ENCODE assay signal across 1 cellular context in the genomic region with DNA sequence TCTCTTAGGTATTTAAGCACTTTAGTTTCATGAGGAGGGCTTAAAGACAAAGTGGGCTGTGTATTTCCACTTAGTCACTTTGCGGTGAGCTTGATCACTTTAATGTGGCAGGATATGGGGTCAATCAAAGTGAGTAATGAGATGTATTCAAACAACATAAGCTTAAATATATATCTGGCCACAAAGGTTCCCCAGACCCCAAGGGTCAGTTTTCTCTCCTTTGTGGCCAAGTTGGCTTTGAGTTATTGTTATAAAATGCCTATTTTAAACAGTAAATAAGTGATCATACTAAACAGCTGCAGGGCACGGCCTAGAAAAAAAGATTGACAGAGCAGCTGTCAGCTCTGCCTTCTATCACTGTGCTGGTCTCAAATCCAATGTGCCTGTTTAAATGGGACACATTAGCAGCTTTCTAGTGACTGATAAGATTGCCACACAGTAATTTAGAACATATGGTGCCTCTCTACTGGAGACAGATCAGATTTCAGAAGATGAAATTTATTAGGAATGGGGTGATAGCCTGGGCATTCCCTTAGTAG.
TF ChIP-seq lines count a peak whose summit lies in the region.

No MANE protein-coding gene starts in this region.

TF ChIP-seq in HEK293, 187 proteins besides CTCF, POLR2A, EP300 and RAD21 (continued from another document):
- TF ChIP-seq, protein P1, sequence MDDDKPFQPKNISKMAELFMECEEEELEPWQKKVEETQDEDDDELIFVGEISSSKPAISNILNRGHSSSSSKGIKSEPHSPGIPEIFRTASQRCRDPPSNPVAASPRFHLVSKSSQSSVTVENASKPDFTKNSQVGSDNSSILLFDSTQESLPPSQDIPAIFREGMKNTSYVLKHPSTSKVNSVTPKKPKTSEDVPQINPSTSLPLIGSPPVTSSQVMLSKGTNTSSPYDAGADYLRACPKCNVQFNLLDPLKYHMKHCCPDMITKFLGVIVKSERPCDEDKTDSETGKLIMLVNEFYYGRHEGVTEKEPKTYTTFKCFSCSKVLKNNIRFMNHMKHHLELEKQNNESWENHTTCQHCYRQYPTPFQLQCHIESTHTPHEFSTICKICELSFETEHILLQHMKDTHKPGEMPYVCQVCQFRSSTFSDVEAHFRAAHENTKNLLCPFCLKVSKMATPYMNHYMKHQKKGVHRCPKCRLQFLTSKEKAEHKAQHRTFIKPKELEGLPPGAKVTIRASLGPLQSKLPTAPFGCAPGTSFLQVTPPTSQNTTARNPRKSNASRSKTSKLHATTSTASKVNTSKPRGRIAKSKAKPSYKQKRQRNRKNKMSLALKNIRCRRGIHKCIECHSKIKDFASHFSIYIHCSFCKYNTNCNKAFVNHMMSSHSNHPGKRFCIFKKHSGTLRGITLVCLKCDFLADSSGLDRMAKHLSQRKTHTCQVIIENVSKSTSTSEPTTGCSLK (tag by site-specific recombination; IDR thresholded peaks at IDR 0.05), result no peak
- no peak for TF ChIP-seq ZNF223 (tag by site-specific recombination; IDR thresholded peaks at IDR 0.05)
- TF ChIP-seq, protein P2, sequence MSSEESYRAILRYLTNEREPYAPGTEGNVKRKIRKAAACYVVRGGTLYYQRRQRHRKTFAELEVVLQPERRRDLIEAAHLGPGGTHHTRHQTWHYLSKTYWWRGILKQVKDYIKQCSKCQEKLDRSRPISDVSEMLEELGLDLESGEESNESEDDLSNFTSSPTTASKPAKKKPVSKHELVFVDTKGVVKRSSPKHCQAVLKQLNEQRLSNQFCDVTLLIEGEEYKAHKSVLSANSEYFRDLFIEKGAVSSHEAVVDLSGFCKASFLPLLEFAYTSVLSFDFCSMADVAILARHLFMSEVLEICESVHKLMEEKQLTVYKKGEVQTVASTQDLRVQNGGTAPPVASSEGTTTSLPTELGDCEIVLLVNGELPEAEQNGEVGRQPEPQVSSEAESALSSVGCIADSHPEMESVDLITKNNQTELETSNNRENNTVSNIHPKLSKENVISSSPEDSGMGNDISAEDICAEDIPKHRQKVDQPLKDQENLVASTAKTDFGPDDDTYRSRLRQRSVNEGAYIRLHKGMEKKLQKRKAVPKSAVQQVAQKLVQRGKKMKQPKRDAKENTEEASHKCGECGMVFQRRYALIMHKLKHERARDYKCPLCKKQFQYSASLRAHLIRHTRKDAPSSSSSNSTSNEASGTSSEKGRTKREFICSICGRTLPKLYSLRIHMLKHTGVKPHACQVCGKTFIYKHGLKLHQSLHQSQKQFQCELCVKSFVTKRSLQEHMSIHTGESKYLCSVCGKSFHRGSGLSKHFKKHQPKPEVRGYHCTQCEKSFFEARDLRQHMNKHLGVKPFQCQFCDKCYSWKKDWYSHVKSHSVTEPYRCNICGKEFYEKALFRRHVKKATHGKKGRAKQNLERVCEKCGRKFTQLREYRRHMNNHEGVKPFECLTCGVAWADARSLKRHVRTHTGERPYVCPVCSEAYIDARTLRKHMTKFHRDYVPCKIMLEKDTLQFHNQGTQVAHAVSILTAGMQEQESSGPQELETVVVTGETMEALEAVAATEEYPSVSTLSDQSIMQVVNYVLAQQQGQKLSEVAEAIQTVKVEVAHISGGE (tag by site-specific recombination; conservative IDR thresholded peaks at IDR 0.05; ENCODE audit: low read depth), result peak; percentile 48; the same call in 1 of the 2 replicates
- no peak for TF ChIP-seq ZNF549 (tag by site-specific recombination; IDR thresholded peaks at IDR 0.05)
- TF ChIP-seq, protein P3, sequence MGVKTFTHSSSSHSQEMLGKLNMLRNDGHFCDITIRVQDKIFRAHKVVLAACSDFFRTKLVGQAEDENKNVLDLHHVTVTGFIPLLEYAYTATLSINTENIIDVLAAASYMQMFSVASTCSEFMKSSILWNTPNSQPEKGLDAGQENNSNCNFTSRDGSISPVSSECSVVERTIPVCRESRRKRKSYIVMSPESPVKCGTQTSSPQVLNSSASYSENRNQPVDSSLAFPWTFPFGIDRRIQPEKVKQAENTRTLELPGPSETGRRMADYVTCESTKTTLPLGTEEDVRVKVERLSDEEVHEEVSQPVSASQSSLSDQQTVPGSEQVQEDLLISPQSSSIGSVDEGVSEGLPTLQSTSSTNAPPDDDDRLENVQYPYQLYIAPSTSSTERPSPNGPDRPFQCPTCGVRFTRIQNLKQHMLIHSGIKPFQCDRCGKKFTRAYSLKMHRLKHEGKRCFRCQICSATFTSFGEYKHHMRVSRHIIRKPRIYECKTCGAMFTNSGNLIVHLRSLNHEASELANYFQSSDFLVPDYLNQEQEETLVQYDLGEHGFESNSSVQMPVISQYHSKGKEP (tag by site-specific recombination; IDR thresholded peaks at IDR 0.05), result peak; percentile 62
- TF ChIP-seq ZBTB8A (tag by site-specific recombination; IDR thresholded peaks at IDR 0.05), result peak; percentile 47; the same call in 1 of the 2 replicates
- peak; percentile 28 for TF ChIP-seq GFI1B (tag by site-specific recombination; IDR thresholded peaks at IDR 0.05)
- no peak for TF ChIP-seq GLIS2 (tag by site-specific recombination; IDR thresholded peaks at IDR 0.05)
- no peak for TF ChIP-seq MZF1 (tag by site-specific recombination; IDR thresholded peaks at IDR 0.05; ENCODE audit: borderline replicate concordance)
- TF ChIP-seq ZNF302 (tag by site-specific recombination; IDR thresholded peaks at IDR 0.05; ENCODE audit: low read depth), result 0 out of 2 replicates have a peak, but pooled peaks have one; percentile 68
- TF ChIP-seq, protein P4, sequence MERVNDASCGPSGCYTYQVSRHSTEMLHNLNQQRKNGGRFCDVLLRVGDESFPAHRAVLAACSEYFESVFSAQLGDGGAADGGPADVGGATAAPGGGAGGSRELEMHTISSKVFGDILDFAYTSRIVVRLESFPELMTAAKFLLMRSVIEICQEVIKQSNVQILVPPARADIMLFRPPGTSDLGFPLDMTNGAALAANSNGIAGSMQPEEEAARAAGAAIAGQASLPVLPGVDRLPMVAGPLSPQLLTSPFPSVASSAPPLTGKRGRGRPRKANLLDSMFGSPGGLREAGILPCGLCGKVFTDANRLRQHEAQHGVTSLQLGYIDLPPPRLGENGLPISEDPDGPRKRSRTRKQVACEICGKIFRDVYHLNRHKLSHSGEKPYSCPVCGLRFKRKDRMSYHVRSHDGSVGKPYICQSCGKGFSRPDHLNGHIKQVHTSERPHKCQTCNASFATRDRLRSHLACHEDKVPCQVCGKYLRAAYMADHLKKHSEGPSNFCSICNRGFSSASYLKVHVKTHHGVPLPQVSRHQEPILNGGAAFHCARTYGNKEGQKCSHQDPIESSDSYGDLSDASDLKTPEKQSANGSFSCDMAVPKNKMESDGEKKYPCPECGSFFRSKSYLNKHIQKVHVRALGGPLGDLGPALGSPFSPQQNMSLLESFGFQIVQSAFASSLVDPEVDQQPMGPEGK (tag by site-specific recombination; IDR thresholded peaks at IDR 0.05), result peak; percentile 54; the same call in 1 of the 2 replicates
- TF ChIP-seq ZNF548 (tag by site-specific recombination; IDR thresholded peaks at IDR 0.05), result no peak
- peak; percentile 64 for TF ChIP-seq ZEB2 (tag by site-specific recombination; IDR thresholded peaks at IDR 0.05)
- TF ChIP-seq, protein P5, sequence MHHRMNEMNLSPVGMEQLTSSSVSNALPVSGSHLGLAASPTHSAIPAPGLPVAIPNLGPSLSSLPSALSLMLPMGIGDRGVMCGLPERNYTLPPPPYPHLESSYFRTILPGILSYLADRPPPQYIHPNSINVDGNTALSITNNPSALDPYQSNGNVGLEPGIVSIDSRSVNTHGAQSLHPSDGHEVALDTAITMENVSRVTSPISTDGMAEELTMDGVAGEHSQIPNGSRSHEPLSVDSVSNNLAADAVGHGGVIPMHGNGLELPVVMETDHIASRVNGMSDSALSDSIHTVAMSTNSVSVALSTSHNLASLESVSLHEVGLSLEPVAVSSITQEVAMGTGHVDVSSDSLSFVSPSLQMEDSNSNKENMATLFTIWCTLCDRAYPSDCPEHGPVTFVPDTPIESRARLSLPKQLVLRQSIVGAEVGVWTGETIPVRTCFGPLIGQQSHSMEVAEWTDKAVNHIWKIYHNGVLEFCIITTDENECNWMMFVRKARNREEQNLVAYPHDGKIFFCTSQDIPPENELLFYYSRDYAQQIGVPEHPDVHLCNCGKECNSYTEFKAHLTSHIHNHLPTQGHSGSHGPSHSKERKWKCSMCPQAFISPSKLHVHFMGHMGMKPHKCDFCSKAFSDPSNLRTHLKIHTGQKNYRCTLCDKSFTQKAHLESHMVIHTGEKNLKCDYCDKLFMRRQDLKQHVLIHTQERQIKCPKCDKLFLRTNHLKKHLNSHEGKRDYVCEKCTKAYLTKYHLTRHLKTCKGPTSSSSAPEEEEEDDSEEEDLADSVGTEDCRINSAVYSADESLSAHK (tag by site-specific recombination; IDR thresholded peaks at IDR 0.05), result peak; percentile 79
- peak; percentile 94 for TF ChIP-seq SP7 (tag by site-specific recombination; IDR thresholded peaks at IDR 0.05)
- TF ChIP-seq, protein P6, sequence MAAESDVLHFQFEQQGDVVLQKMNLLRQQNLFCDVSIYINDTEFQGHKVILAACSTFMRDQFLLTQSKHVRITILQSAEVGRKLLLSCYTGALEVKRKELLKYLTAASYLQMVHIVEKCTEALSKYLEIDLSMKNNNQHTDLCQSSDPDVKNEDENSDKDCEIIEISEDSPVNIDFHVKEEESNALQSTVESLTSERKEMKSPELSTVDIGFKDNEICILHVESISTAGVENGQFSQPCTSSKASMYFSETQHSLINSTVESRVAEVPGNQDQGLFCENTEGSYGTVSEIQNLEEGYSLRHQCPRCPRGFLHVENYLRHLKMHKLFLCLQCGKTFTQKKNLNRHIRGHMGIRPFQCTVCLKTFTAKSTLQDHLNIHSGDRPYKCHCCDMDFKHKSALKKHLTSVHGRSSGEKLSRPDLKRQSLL (tag by site-specific recombination; IDR thresholded peaks at IDR 0.05), result no peak
- peak; percentile 94 for TF ChIP-seq ZNF843 (tag by site-specific recombination; IDR thresholded peaks at IDR 0.05)
- TF ChIP-seq, protein P7, sequence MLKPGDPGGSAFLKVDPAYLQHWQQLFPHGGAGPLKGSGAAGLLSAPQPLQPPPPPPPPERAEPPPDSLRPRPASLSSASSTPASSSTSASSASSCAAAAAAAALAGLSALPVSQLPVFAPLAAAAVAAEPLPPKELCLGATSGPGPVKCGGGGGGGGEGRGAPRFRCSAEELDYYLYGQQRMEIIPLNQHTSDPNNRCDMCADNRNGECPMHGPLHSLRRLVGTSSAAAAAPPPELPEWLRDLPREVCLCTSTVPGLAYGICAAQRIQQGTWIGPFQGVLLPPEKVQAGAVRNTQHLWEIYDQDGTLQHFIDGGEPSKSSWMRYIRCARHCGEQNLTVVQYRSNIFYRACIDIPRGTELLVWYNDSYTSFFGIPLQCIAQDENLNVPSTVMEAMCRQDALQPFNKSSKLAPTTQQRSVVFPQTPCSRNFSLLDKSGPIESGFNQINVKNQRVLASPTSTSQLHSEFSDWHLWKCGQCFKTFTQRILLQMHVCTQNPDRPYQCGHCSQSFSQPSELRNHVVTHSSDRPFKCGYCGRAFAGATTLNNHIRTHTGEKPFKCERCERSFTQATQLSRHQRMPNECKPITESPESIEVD (tag by site-specific recombination; IDR thresholded peaks at IDR 0.05), result peak; percentile 76
- TF ChIP-seq ZNF335 (tag by site-specific recombination; conservative IDR thresholded peaks at IDR 0.05), result 0 out of 2 replicates have a peak, but pooled peaks have one; percentile 45
- TF ChIP-seq ZNF510 (tag by site-specific recombination; IDR thresholded peaks at IDR 0.05; ENCODE audit: insufficient replicate concordance), result no peak
